In genomic region chr19:2578911-2579677, GRCh38 we compare ENCODE assay signal across 8 cellular contexts.
A peak's percentile ranks its signal among the peaks of the same experiment; 100 is the strongest.
DNase-seq lines count a peak whose midpoint lies in the region; ATAC-seq and TF ChIP-seq lines count a peak whose summit lies in the region.

No MANE protein-coding gene starts in this region.

- peak; percentile 68 to 70 for ATAC-seq in activated naive CD4-positive, alpha-beta T cell treated with anti-CD3 and anti-CD28 coated beads, Interleukin-2, amount 50 U/mL, for 72 hours
- peak; percentile 86 for ATAC-seq in gastroesophageal sphincter
- ATAC-seq in GM18498 (IDR thresholded peaks at IDR 0.05; ENCODE audit: unreplicated experiment): no peak

- H3K9me3 Mint-ChIP-seq in activated naive CD4-positive, alpha-beta T cell treated with anti-CD3 and anti-CD28 coated beads, Interleukin-2, amount 50 U/mL, for 72 hours: peaks cover 0 to 9% of the 10 kb centered on the region in 2 donors
- H3K9me3 Mint-ChIP-seq in neural progenitor cell: peaks cover 20% of the 10 kb centered on the region

- no peak overlapping the region for H3K27ac ChIP-seq in SK-N-MC
- peak overlapping the region; percentile 65 to 95 (median 90) for H3K27ac ChIP-seq in gastroesophageal sphincter
- no peak overlapping the region for H3K27ac ChIP-seq in neural progenitor cell
- peak overlapping the region; percentile 68 for H3K27ac ChIP-seq in substantia nigra (ENCODE audit: low read depth, low read length, poor library complexity, severe bottlenecking)

- H3K27me3 ChIP-seq in gastroesophageal sphincter (no peaks in the 10 kb centered on the region), neural progenitor cell (peaks cover 11% of the 10 kb centered on the region)

- no peaks in the 10 kb centered on the region for H3K79me2 ChIP-seq in neural progenitor cell (ENCODE audit: low read depth)

- peaks cover 7% of the 10 kb centered on the region for H3K27me3 Mint-ChIP-seq in neural progenitor cell (ENCODE audit: insufficient read depth, low read depth)

- 0% methylated on average over 5 to 8 of the region's 46 CpGs for WGBS in gastroesophageal sphincter (ENCODE audit: low coverage in 1 of 2), 2 donors

- peaks cover 6 to 59% (median 14%) of the 10 kb centered on the region in 3 donors for H3K4me1 ChIP-seq in gastroesophageal sphincter
- H3K4me1 ChIP-seq in neural progenitor cell: peaks cover 6% of the 10 kb centered on the region

- no peak overlapping the region for H3K27ac Mint-ChIP-seq in activated naive CD4-positive, alpha-beta T cell treated with anti-CD3 and anti-CD28 coated beads, Interleukin-2, amount 50 U/mL, for 72 hours
- H3K27ac Mint-ChIP-seq in neural progenitor cell: no peak overlapping the region

- peaks cover 2% of the 10 kb centered on the region for H3K4me1 Mint-ChIP-seq in neural progenitor cell

- no peak for TF ChIP-seq POLR2A in gastroesophageal sphincter (IDR thresholded peaks at IDR 0.05)

- peak; percentile 75 for DNase-seq in CD1c-positive myeloid dendritic cell (ENCODE audit: extremely low spot score)
- DNase-seq in HUDEP-2 (lab: John Stamatoyannopoulos, UW; ENCODE audit: unreplicated experiment in 76 of 76): peak in 42 of 76 experiments; percentile 1 to 63 (median 22)
- no peak for DNase-seq in SK-N-MC (ENCODE audit: low read depth, low spot score)
- peak in 1 of 2 donors; percentile 61 for DNase-seq in activated naive CD4-positive, alpha-beta T cell treated with anti-CD3 and anti-CD28 coated beads, Interleukin-2, amount 50 U/mL, for 72 hours (ENCODE audit: low spot score in 2 of 2)
- DNase-seq in neural progenitor cell (ENCODE audit: low spot score): peak; percentile 93
- peak in 47 of 49 donors; percentile 22 to 96 (median 67) for DNase-seq in substantia nigra (lab: John Stamatoyannopoulos, UW)

- H3K4me3 ChIP-seq in SK-N-MC (peak overlapping the region; percentile 51), gastroesophageal sphincter (peak overlapping the region; percentile 26 to 56), neural progenitor cell (peak overlapping the region; percentile 53)

- no peaks in the 10 kb centered on the region for H3K36me3 ChIP-seq in SK-N-MC (ENCODE audit: insufficient read depth, low read length)
- H3K36me3 ChIP-seq in gastroesophageal sphincter: no peaks in the 10 kb centered on the region
- no peaks in the 10 kb centered on the region for H3K36me3 ChIP-seq in neural progenitor cell

- H3K36me3 Mint-ChIP-seq in activated naive CD4-positive, alpha-beta T cell treated with anti-CD3 and anti-CD28 coated beads, Interleukin-2, amount 50 U/mL, for 72 hours: peaks cover 0 to 11% of the 10 kb centered on the region in 2 donors
- no peaks in the 10 kb centered on the region for H3K36me3 Mint-ChIP-seq in neural progenitor cell

- TF ChIP-seq CTCF in gastroesophageal sphincter (IDR thresholded peaks at IDR 0.05) (peak in 3 of 4 experiments; percentile 98 to 99 (median 98)), neural progenitor cell (IDR thresholded peaks at IDR 0.05) (peak; percentile 94)

- TF ChIP-seq EP300 in gastroesophageal sphincter (IDR thresholded peaks at IDR 0.05): peak; percentile 38

- H3K4me2 ChIP-seq in neural progenitor cell: peak overlapping the region; percentile 84

- no peaks in the 10 kb centered on the region for H4K20me1 ChIP-seq in neural progenitor cell (ENCODE audit: low read depth)

- H3F3A ChIP-seq in neural progenitor cell (ENCODE audit: low read depth): no peaks in the 10 kb centered on the region

- peak overlapping the region; percentile 44 for H3K4me3 Mint-ChIP-seq in neural progenitor cell

- H3K9me3 ChIP-seq in SK-N-MC (ENCODE audit: low read depth, low read length) (no peaks in the 10 kb centered on the region), gastroesophageal sphincter (peaks cover 0 to 8% (median 0%) of the 10 kb centered on the region in 3 donors), neural progenitor cell (ENCODE audit: low read depth) (no peaks in the 10 kb centered on the region)

- peak overlapping the region; percentile 74 for H2AFZ ChIP-seq in neural progenitor cell (replicated peaks)

- H3K9ac ChIP-seq in SK-N-MC (ENCODE audit: insufficient read length): no peak overlapping the region
- no peak overlapping the region for H3K9ac ChIP-seq in neural progenitor cell

Comparison
In these comparisons a context has a peak if more than half of its experiments do, and no peak if none do; other contexts are left out.
1. H3K27ac ChIP-seq: peak in gastroesophageal sphincter (4 of 4) and substantia nigra (single experiment); none in SK-N-MC (single experiment) and neural progenitor cell (single experiment).
2. Peak in every context shown above with its lines, with median percentiles within 50 percentile points of each other: H3K4me3 ChIP-seq.